9 cellular contexts compared by ENCODE assay signal in the genomic region with DNA sequence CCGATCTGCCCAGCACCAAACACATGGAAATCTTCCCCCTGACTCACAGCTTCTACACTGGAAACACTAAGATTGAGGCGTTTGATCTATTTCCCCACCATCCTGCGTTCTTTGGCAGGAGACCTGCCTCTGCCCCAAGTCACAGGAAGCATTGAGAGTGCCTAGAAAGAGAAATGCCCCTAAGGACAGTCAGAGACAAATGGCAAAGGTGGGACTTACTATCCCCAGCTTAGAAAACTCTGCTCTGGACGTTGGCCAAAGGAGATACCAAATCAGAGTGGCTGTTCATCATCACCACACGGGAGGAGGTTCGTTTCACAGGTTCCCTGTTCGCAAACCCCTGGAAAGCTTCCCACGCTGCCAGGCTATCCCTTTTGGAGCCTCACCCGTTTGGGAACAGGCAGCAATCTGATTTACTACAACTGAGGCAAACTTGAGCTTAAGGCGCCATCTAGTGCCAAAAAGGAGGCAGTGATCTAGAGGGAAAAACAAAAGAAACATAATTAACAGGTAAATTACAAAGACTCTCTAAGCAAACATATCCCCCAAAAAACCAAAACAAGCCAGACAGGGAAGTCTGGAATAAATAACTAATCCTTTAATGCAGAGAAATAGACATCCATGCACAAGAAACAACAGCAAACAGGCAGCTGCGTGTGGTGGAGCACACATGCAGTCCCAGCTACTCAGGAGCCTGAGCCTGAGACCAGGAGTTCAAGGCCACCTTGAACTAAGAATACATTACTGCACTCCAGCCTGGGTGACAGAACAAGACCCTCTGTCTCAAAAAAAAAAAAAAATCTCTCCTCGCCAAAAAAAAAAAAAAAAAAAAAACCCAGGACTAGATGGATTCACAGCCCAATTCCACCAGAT.
DNase-seq lines count a peak whose midpoint lies in the region; ATAC-seq and TF ChIP-seq lines count a peak whose summit lies in the region.
"Had no signal": no experiment of that assay in that cellular context is flagged by ENCODE, and none has a peak within 500 bp of the region (broad histone marks: within the 10 kb centered on the region; RNA-seq: fewer than 3 reads in every experiment).

No MANE protein-coding gene starts in this region.

- no peak overlapping the region for H3K27ac Mint-ChIP-seq in stimulated activated effector memory CD8-positive, alpha-beta T cell treated with anti-CD3 and anti-CD28 coated beads, Interleukin-12 subunit alpha, Interleukin-12 subunit beta, amount 100 ng/mL, for 72 hours
- H3K27ac Mint-ChIP-seq: T-helper 1 cell treated with Interleukin-12 subunit alpha and Interleukin-12 subunit beta and Interleukin-4 antibody, amounts not matched to agents 30 μg/mL and 1 μg/mL, for 36 hours had no signal

- no peaks in the 10 kb centered on the region for H3K36me3 Mint-ChIP-seq in stimulated activated effector memory CD8-positive, alpha-beta T cell treated with anti-CD3 and anti-CD28 coated beads, Interleukin-12 subunit alpha, Interleukin-12 subunit beta, amount 100 ng/mL, for 72 hours

- H3K4me3 ChIP-seq in HFF-Myc (replicated peaks; ENCODE audit: low read depth, low read length): no peak overlapping the region

- no peaks in the 10 kb centered on the region for H3K9me3 Mint-ChIP-seq in stimulated activated effector memory CD8-positive, alpha-beta T cell treated with anti-CD3 and anti-CD28 coated beads, Interleukin-12 subunit alpha, Interleukin-12 subunit beta, amount 100 ng/mL, for 72 hours
- H3K9me3 Mint-ChIP-seq: T-helper 1 cell treated with Interleukin-12 subunit alpha and Interleukin-12 subunit beta and Interleukin-4 antibody, amounts not matched to agents 30 μg/mL and 1 μg/mL, for 36 hours had no signal

- ATAC-seq in stimulated activated effector memory CD8-positive, alpha-beta T cell treated with anti-CD3 and anti-CD28 coated beads, Interleukin-12 subunit alpha, Interleukin-12 subunit beta, amount 100 ng/mL, for 72 hours: no peak
- ATAC-seq in GM21381 (IDR thresholded peaks at IDR 0.05; ENCODE audit: unreplicated experiment): no peak

- no peaks in the 10 kb centered on the region for H3K4me1 Mint-ChIP-seq in stimulated activated effector memory CD8-positive, alpha-beta T cell treated with anti-CD3 and anti-CD28 coated beads, Interleukin-12 subunit alpha, Interleukin-12 subunit beta, amount 100 ng/mL, for 72 hours

- peak; percentile 69 for TF ChIP-seq CTCF in HFF-Myc (IDR thresholded peaks at IDR 0.05; ENCODE audit: low read depth, low read length, missing control alignments)

- peak; percentile 11 for DNase-seq in DMS114 treated with DMSO at 0.1 percent for 48 hours (lab: John Stamatoyannopoulos, UW; ENCODE audit: unreplicated experiment)
- DNase-seq in HFF-Myc (ENCODE audit: extremely low read depth, low read depth): peak; percentile 19
- peak; percentile 77 for DNase-seq in RKO (ENCODE audit: low spot score)
- DNase-seq in foreskin melanocyte: peak; percentile 9
- DNase-seq in globus pallidus (ENCODE audit: low spot score): no peak
- DNase-seq in stimulated activated effector memory CD8-positive, alpha-beta T cell treated with anti-CD3 and anti-CD28 coated beads, Interleukin-12 subunit alpha, Interleukin-12 subunit beta, amount 100 ng/mL, for 72 hours (ENCODE audit: low spot score in 2 of 2): no peak
- no peak for DNase-seq in Ammon's horn (ENCODE audit: low spot score)

- H3K4me3 Mint-ChIP-seq in stimulated activated effector memory CD8-positive, alpha-beta T cell treated with anti-CD3 and anti-CD28 coated beads, Interleukin-12 subunit alpha, Interleukin-12 subunit beta, amount 100 ng/mL, for 72 hours: no peak overlapping the region
- H3K4me3 Mint-ChIP-seq: T-helper 1 cell treated with Interleukin-12 subunit alpha and Interleukin-12 subunit beta and Interleukin-4 antibody, amounts not matched to agents 30 μg/mL and 1 μg/mL, for 36 hours had no signal

Comparison
In these comparisons a context has a peak if more than half of its experiments do, and no peak if none do; other contexts are left out.
1. DNase-seq: peak in DMS114 treated with DMSO at 0.1 percent for 48 hours (single experiment), HFF-Myc (single experiment), RKO (single experiment) and foreskin melanocyte (single experiment); none in globus pallidus (single experiment), stimulated activated effector memory CD8-positive, alpha-beta T cell treated with anti-CD3 and anti-CD28 coated beads, Interleukin-12 subunit alpha, Interleukin-12 subunit beta, amount 100 ng/mL, for 72 hours (0 of 2) and Ammon's horn (single experiment).